In the genomic region with DNA sequence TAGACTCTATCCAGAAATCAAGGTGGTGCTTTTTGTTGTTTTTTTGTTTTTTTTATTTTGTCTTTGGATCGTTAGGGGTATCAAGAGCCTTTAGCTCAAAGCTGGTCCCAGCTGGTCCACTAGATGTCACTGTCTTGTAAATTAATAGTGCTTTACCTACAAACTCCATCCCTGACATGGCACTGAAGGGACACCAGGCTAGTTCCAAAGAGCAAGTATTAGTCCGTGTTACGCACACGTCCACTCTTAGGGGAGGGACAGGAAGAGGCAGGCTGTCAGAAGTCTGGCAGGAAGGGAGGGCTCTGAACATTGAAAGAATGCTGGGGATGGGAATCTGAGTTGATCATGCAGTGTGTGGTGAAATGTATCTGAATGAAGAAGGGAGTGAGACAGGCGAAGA, we compare ENCODE assay signal across 8 cellular contexts.
DNase-seq lines count a peak whose midpoint lies in the region; ATAC-seq and TF ChIP-seq lines count a peak whose summit lies in the region.

No MANE protein-coding gene starts in this region.

- peak; percentile 65 for TF ChIP-seq CTCF in foreskin fibroblast (IDR thresholded peaks at IDR 0.05; ENCODE audit: low read depth, low read length)

- peak; percentile 45 for DNase-seq in activated naive CD4-positive, alpha-beta T cell treated with anti-CD3 and anti-CD28 coated beads for 36 hours
- DNase-seq in activated naive CD4-positive, alpha-beta T cell treated with anti-CD3 and anti-CD28 coated beads, Interleukin-2, amount 50 U/mL, for 72 hours (ENCODE audit: low spot score in 2 of 2): no peak
- DNase-seq in SHP77 (lab: John Stamatoyannopoulos, UW) (peak; percentile 66 to 72), foreskin fibroblast (peak; percentile 84 to 90), foreskin melanocyte (no peak)
- DNase-seq in stimulated activated naive B cell treated with anti-CD40 and anti-IgM and Interleukin-4, amounts not matched to agents 10 μg/mL and 1 μg/mL and 100 μg/mL, for 72 hours: no peak

- CTCF ChIA-PET in activated naive CD4-positive, alpha-beta T cell treated with anti-CD3 and anti-CD28 coated beads for 36 hours (lab: Charles Lee): interaction anchor here (0.6 to 1.3 kb wide), 3 partner anchors 30 to 1719 kb away, joined by 3 to 4 read pairs (median 3); no protein-coding TSS in a partner anchor

- H3K27ac Mint-ChIP-seq in activated naive CD4-positive, alpha-beta T cell treated with anti-CD3 and anti-CD28 coated beads for 36 hours: no peak overlapping the region
- peak overlapping the region in 1 of 2 donors; percentile 1 for H3K27ac Mint-ChIP-seq in activated naive CD4-positive, alpha-beta T cell treated with anti-CD3 and anti-CD28 coated beads, Interleukin-2, amount 50 U/mL, for 72 hours
- no peak overlapping the region for H3K27ac Mint-ChIP-seq in stimulated activated naive B cell treated with anti-CD40 and anti-IgM and Interleukin-4, amounts not matched to agents 10 μg/mL and 1 μg/mL and 100 μg/mL, for 72 hours

- no peak overlapping the region for H3K4me3 ChIP-seq in foreskin fibroblast (ENCODE audit: low read depth in 1 of 2, low read length in 2 of 2)

- H3K4me1 Mint-ChIP-seq in activated naive CD4-positive, alpha-beta T cell treated with anti-CD3 and anti-CD28 coated beads for 36 hours (ENCODE audit: low read depth): no peaks in the 10 kb centered on the region
- H3K4me1 Mint-ChIP-seq in stimulated activated naive B cell treated with anti-CD40 and anti-IgM and Interleukin-4, amounts not matched to agents 10 μg/mL and 1 μg/mL and 100 μg/mL, for 72 hours: peaks cover 3 to 6% of the 10 kb centered on the region in 2 donors

- intact Hi-C loops in activated naive CD4-positive, alpha-beta T cell treated with anti-CD3 and anti-CD28 coated beads for 36 hours (cut with micrococcal nuclease): loop anchor here (1.0 kb wide), 1 partner anchor 40 kb away; no protein-coding TSS in a partner anchor

- no peaks in the 10 kb centered on the region for H3K9me3 Mint-ChIP-seq in activated naive CD4-positive, alpha-beta T cell treated with anti-CD3 and anti-CD28 coated beads for 36 hours
- no peaks in the 10 kb centered on the region for H3K9me3 Mint-ChIP-seq in activated naive CD4-positive, alpha-beta T cell treated with anti-CD3 and anti-CD28 coated beads, Interleukin-2, amount 50 U/mL, for 72 hours
- no peaks in the 10 kb centered on the region for H3K9me3 Mint-ChIP-seq in stimulated activated naive B cell treated with anti-CD40 and anti-IgM and Interleukin-4, amounts not matched to agents 10 μg/mL and 1 μg/mL and 100 μg/mL, for 72 hours

- H3K4me3 Mint-ChIP-seq in activated naive CD4-positive, alpha-beta T cell treated with anti-CD3 and anti-CD28 coated beads for 36 hours: no peak overlapping the region
- H3K4me3 Mint-ChIP-seq in stimulated activated naive B cell treated with anti-CD40 and anti-IgM and Interleukin-4, amounts not matched to agents 10 μg/mL and 1 μg/mL and 100 μg/mL, for 72 hours: no peak overlapping the region

- no peak for ATAC-seq in activated naive CD4-positive, alpha-beta T cell treated with anti-CD3 and anti-CD28 coated beads, Interleukin-2, amount 50 U/mL, for 72 hours
- ATAC-seq in GM21723 (IDR thresholded peaks at IDR 0.05; ENCODE audit: unreplicated experiment): peak; percentile 72
- peak; percentile 78 to 85 for ATAC-seq in stimulated activated naive B cell treated with anti-CD40 and anti-IgM and Interleukin-4, amounts not matched to agents 10 μg/mL and 1 μg/mL and 100 μg/mL, for 72 hours (replicated peaks)

- peak; percentile 29; the same call in 1 of the 2 replicates for TF ChIP-seq RAD21 in Ishikawa (IDR thresholded peaks at IDR 0.05; ENCODE audit: low read depth)

- no peaks in the 10 kb centered on the region for H3K36me3 Mint-ChIP-seq in activated naive CD4-positive, alpha-beta T cell treated with anti-CD3 and anti-CD28 coated beads for 36 hours (ENCODE audit: low read depth)
- H3K36me3 Mint-ChIP-seq in activated naive CD4-positive, alpha-beta T cell treated with anti-CD3 and anti-CD28 coated beads, Interleukin-2, amount 50 U/mL, for 72 hours: no peaks in the 10 kb centered on the region
- H3K36me3 Mint-ChIP-seq in stimulated activated naive B cell treated with anti-CD40 and anti-IgM and Interleukin-4, amounts not matched to agents 10 μg/mL and 1 μg/mL and 100 μg/mL, for 72 hours: no peaks in the 10 kb centered on the region

- peaks cover 5% of the 10 kb centered on the region for H3K27me3 Mint-ChIP-seq in activated naive CD4-positive, alpha-beta T cell treated with anti-CD3 and anti-CD28 coated beads for 36 hours (ENCODE audit: low read depth)
- peaks cover 9 to 11% of the 10 kb centered on the region in 2 donors for H3K27me3 Mint-ChIP-seq in stimulated activated naive B cell treated with anti-CD40 and anti-IgM and Interleukin-4, amounts not matched to agents 10 μg/mL and 1 μg/mL and 100 μg/mL, for 72 hours

- TF ChIP-seq EP300 in Ishikawa (IDR thresholded peaks at IDR 0.05; ENCODE audit: borderline replicate concordance): no peak

TF ChIP-seq in Ishikawa, 13 proteins besides CTCF, POLR2A, EP300 and RAD21:
- no peak for TF ChIP-seq CEBPB (IDR thresholded peaks at IDR 0.05)
- no peak for TF ChIP-seq ZBTB7A (IDR thresholded peaks at IDR 0.05; ENCODE audit: low read depth)
- TF ChIP-seq, protein P1, sequence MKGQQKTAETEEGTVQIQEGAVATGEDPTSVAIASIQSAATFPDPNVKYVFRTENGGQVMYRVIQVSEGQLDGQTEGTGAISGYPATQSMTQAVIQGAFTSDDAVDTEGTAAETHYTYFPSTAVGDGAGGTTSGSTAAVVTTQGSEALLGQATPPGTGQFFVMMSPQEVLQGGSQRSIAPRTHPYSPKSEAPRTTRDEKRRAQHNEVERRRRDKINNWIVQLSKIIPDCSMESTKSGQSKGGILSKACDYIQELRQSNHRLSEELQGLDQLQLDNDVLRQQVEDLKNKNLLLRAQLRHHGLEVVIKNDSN (IDR thresholded peaks at IDR 0.05): no peak
- no peak for TF ChIP-seq NFIC (IDR thresholded peaks at IDR 0.05)
- TF ChIP-seq, protein P2, sequence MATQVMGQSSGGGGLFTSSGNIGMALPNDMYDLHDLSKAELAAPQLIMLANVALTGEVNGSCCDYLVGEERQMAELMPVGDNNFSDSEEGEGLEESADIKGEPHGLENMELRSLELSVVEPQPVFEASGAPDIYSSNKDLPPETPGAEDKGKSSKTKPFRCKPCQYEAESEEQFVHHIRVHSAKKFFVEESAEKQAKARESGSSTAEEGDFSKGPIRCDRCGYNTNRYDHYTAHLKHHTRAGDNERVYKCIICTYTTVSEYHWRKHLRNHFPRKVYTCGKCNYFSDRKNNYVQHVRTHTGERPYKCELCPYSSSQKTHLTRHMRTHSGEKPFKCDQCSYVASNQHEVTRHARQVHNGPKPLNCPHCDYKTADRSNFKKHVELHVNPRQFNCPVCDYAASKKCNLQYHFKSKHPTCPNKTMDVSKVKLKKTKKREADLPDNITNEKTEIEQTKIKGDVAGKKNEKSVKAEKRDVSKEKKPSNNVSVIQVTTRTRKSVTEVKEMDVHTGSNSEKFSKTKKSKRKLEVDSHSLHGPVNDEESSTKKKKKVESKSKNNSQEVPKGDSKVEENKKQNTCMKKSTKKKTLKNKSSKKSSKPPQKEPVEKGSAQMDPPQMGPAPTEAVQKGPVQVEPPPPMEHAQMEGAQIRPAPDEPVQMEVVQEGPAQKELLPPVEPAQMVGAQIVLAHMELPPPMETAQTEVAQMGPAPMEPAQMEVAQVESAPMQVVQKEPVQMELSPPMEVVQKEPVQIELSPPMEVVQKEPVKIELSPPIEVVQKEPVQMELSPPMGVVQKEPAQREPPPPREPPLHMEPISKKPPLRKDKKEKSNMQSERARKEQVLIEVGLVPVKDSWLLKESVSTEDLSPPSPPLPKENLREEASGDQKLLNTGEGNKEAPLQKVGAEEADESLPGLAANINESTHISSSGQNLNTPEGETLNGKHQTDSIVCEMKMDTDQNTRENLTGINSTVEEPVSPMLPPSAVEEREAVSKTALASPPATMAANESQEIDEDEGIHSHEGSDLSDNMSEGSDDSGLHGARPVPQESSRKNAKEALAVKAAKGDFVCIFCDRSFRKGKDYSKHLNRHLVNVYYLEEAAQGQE (IDR thresholded peaks at IDR 0.05; ENCODE audit: low read depth): no peak
- TF ChIP-seq, protein P3, sequence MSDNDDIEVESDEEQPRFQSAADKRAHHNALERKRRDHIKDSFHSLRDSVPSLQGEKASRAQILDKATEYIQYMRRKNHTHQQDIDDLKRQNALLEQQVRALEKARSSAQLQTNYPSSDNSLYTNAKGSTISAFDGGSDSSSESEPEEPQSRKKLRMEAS (IDR thresholded peaks at IDR 0.05): no peak
- TF ChIP-seq EGR1 (IDR thresholded peaks at IDR 0.05): no peak
- no peak for TF ChIP-seq CREB1 (IDR thresholded peaks at IDR 0.05; ENCODE audit: low read depth)
- no peak for TF ChIP-seq TCF12 (IDR thresholded peaks at IDR 0.05; ENCODE audit: low read depth)
- no peak for TF ChIP-seq TEAD4 (IDR thresholded peaks at IDR 0.05)
- no peak for TF ChIP-seq YY1 (IDR thresholded peaks at IDR 0.05; ENCODE audit: low read depth)
- no peak for TF ChIP-seq FOXM1 (IDR thresholded peaks at IDR 0.05; ENCODE audit: borderline replicate concordance, low read depth)
- TF ChIP-seq TAF1 (IDR thresholded peaks at IDR 0.05; ENCODE audit: low read depth): no peak

Comparison
In these comparisons a context has a peak if more than half of its experiments do, and no peak if none do; other contexts are left out.
1. DNase-seq: peak in activated naive CD4-positive, alpha-beta T cell treated with anti-CD3 and anti-CD28 coated beads for 36 hours (single experiment), SHP77 (2 of 2) and foreskin fibroblast (2 of 2); none in activated naive CD4-positive, alpha-beta T cell treated with anti-CD3 and anti-CD28 coated beads, Interleukin-2, amount 50 U/mL, for 72 hours (0 of 2), stimulated activated naive B cell treated with anti-CD40 and anti-IgM and Interleukin-4, amounts not matched to agents 10 μg/mL and 1 μg/mL and 100 μg/mL, for 72 hours (single experiment) and foreskin melanocyte (single experiment).
2. ATAC-seq: peak in GM21723 (single experiment) and stimulated activated naive B cell treated with anti-CD40 and anti-IgM and Interleukin-4, amounts not matched to agents 10 μg/mL and 1 μg/mL and 100 μg/mL, for 72 hours (2 of 2); none in activated naive CD4-positive, alpha-beta T cell treated with anti-CD3 and anti-CD28 coated beads, Interleukin-2, amount 50 U/mL, for 72 hours (0 of 2).